In the genomic region with DNA sequence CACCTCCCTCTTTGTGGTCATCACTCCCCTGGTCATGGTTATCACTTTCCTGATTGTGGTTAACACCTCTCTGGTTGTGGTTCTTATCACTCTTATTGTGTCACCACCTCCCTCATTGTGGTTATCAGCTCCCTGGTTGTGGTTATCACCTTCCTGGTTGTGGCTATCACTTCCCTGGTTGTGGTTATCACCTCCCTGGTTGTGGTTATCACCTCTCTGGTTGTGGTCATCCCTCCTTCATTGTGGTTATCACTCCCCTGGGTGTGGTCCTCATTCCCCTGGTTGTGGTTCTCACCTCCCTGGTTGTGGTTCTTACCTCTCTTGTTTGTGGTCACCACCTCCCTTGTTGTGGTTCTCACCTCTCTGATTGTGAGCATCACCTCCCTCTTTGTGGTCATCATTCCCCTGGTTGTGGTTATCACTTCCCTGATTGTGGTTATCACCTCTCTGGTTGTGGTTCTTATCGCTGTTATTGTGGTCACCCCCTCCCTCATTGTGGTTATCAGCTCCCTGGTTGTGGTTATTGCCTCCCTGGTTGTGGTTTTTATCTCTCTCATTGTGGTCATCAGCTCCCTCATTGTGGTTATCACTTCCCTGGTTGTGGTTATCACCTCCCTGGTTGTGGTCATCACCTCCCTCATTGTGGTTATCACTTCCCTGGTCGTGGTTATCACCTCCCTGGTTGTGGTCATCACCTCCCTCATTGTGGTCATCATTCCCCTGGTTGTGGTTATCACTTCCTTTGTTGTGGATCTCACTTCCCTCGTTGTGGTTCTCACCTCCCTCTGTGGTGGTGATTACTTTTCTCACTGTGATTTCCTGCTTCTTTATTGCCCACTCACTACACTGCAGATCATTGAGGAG, we compare ENCODE assay signal across 14 cellular contexts.
DNase-seq lines count a peak whose midpoint lies in the region; ATAC-seq, FAIRE-seq and TF ChIP-seq lines count a peak whose summit lies in the region.
"Had no signal": no experiment of that assay in that cellular context is flagged by ENCODE, and none has a peak within 500 bp of the region (broad histone marks: within the 10 kb centered on the region; RNA-seq: fewer than 3 reads in every experiment).

No MANE protein-coding gene starts in this region.

- H3K4me1 Mint-ChIP-seq in activated CD4-positive, alpha-beta T cell treated with anti-CD3 and anti-CD28 coated beads for 36 hours = peaks cover 2% of the 10 kb centered on the region
- peaks cover 5% of the 10 kb centered on the region for H3K4me1 Mint-ChIP-seq in activated CD8-positive, alpha-beta T cell treated with anti-CD3 and anti-CD28 coated beads for 36 hours (ENCODE audit: low read depth)
- peaks cover 35 to 39% of the 10 kb centered on the region in 2 donors for H3K4me1 Mint-ChIP-seq in natural killer cell
- H3K4me1 Mint-ChIP-seq: CD14-positive monocyte had no signal

- TF ChIP-seq POLR2A in GM12891 (IDR thresholded peaks at IDR 0.05; ENCODE audit: low read depth, low read length) (no peak), esophagus squamous epithelium (IDR thresholded peaks at IDR 0.05) (no peak)

- intact Hi-C loops in activated CD4-positive, alpha-beta T cell treated with anti-CD3 and anti-CD28 coated beads for 36 hours (cut with DNase I, micrococcal nuclease) = no loop called here
- intact Hi-C loops in activated CD8-positive, alpha-beta T cell treated with anti-CD3 and anti-CD28 coated beads for 36 hours (cut with micrococcal nuclease) = no loop called here
- intact Hi-C loops in natural killer cell (cut with micrococcal nuclease) (loop anchor here (10.0 kb wide), 1 partner anchor 882 kb away; no protein-coding TSS in a partner anchor), dorsolateral prefrontal cortex (cut with DNase I) (no loop called here), esophagus squamous epithelium (cut with DNase I) (no loop called here)

- no peak for ATAC-seq in activated CD4-positive, alpha-beta T cell treated with anti-CD3 and anti-CD28 coated beads for 36 hours
- ATAC-seq in activated CD8-positive, alpha-beta T cell treated with anti-CD3 and anti-CD28 coated beads for 36 hours = no peak
- ATAC-seq in natural killer cell = peak in 2 of 3 donors; percentile 32 to 46
- no peak for ATAC-seq in HG03521 (IDR thresholded peaks at IDR 0.05; ENCODE audit: unreplicated experiment)
- ATAC-seq: left cardiac atrium had no signal

- POLR2A ChIA-PET in activated CD4-positive, alpha-beta T cell treated with anti-CD3 and anti-CD28 coated beads for 36 hours (lab: Charles Lee) = no interaction called here
- POLR2A ChIA-PET in activated CD8-positive, alpha-beta T cell treated with anti-CD3 and anti-CD28 coated beads for 36 hours (lab: Charles Lee) = no interaction called here

- peak; percentile 26 for DNase-seq in activated CD4-positive, alpha-beta T cell treated with anti-CD3 and anti-CD28 coated beads for 36 hours
- no peak for DNase-seq in activated CD4-positive, alpha-beta T cell treated with anti-CD3 and anti-CD28 coated beads, Interleukin-2, amount 50 U/mL, for 1 hour
- DNase-seq in GM12891 (ENCODE audit: insufficient read length, low spot score) (no peak), natural killer cell (peak; percentile 61), dorsolateral prefrontal cortex (no peak), esophagus squamous epithelium (lab: John Stamatoyannopoulos, UW) (no peak)
- peak; percentile 36 for DNase-seq in activated CD8-positive, alpha-beta T cell treated with anti-CD3 and anti-CD28 coated beads for 36 hours
- DNase-seq: left cardiac atrium, NCI-H1694 treated with DMSO at 0.1 percent for 48 hours, NCI-H446 treated with DMSO at 0.1 percent for 48 hours had no signal

- H3K4me1 ChIP-seq in esophagus squamous epithelium = peaks cover 0 to 6% (median 0%) of the 10 kb centered on the region in 3 donors

- peaks cover 10% of the 10 kb centered on the region for H3K9me3 Mint-ChIP-seq in activated CD4-positive, alpha-beta T cell treated with anti-CD3 and anti-CD28 coated beads for 36 hours (ENCODE audit: low read depth)
- peaks cover 13% of the 10 kb centered on the region for H3K9me3 Mint-ChIP-seq in activated CD8-positive, alpha-beta T cell treated with anti-CD3 and anti-CD28 coated beads for 36 hours
- H3K9me3 Mint-ChIP-seq in natural killer cell = peaks cover 14 to 15% of the 10 kb centered on the region in 2 donors

- no peak for TF ChIP-seq CTCF in activated CD8-positive, alpha-beta T cell treated with anti-CD3 and anti-CD28 coated beads for 36 hours (IDR thresholded peaks at IDR 0.05)
- TF ChIP-seq CTCF in natural killer cell (IDR thresholded peaks at IDR 0.05) = no peak
- no peak for TF ChIP-seq CTCF in dorsolateral prefrontal cortex (IDR thresholded peaks at IDR 0.05 in 54 of 56, conservative IDR thresholded peaks at IDR 0.05 in 2 of 56; ENCODE audit: low read depth in 1 of 56, partially characterized antibody in 56 of 56)
- TF ChIP-seq CTCF in esophagus squamous epithelium (IDR thresholded peaks at IDR 0.05) = no peak

- H3K4me3 ChIP-seq in dorsolateral prefrontal cortex (no peak overlapping the region), esophagus squamous epithelium (no peak overlapping the region)

- no peaks in the 10 kb centered on the region for H3K9me3 ChIP-seq in esophagus squamous epithelium

- no peak overlapping the region for H3K27ac ChIP-seq in dorsolateral prefrontal cortex
- no peak overlapping the region for H3K27ac ChIP-seq in esophagus squamous epithelium

- peaks cover 8% of the 10 kb centered on the region for H3K36me3 Mint-ChIP-seq in activated CD4-positive, alpha-beta T cell treated with anti-CD3 and anti-CD28 coated beads for 36 hours (ENCODE audit: low read depth)
- peaks cover 11% of the 10 kb centered on the region for H3K36me3 Mint-ChIP-seq in activated CD8-positive, alpha-beta T cell treated with anti-CD3 and anti-CD28 coated beads for 36 hours (ENCODE audit: low read depth)
- H3K36me3 Mint-ChIP-seq in natural killer cell = peaks cover 17% of the 10 kb centered on the region
- H3K36me3 Mint-ChIP-seq: CD14-positive monocyte had no signal

- WGBS in esophagus squamous epithelium, 2 donors = 48% methylated on average over 3 of the region's 3 CpGs

- peaks cover 27% of the 10 kb centered on the region for H3K27me3 Mint-ChIP-seq in activated CD4-positive, alpha-beta T cell treated with anti-CD3 and anti-CD28 coated beads for 36 hours
- H3K27me3 Mint-ChIP-seq in activated CD8-positive, alpha-beta T cell treated with anti-CD3 and anti-CD28 coated beads for 36 hours = peaks cover 28% of the 10 kb centered on the region
- peaks cover 13 to 15% of the 10 kb centered on the region in 2 donors for H3K27me3 Mint-ChIP-seq in natural killer cell (ENCODE audit: low read depth in 2 of 2)

- H3K36me3 ChIP-seq in esophagus squamous epithelium = no peaks in the 10 kb centered on the region

- H3K27ac Mint-ChIP-seq in activated CD4-positive, alpha-beta T cell treated with anti-CD3 and anti-CD28 coated beads for 36 hours = peak overlapping the region; percentile 78
- H3K27ac Mint-ChIP-seq in activated CD8-positive, alpha-beta T cell treated with anti-CD3 and anti-CD28 coated beads for 36 hours = peak overlapping the region; percentile 76
- H3K27ac Mint-ChIP-seq in natural killer cell = peak overlapping the region; percentile 97 to 98
- H3K27ac Mint-ChIP-seq: CD14-positive monocyte; dendritic cell treated with granulocyte-macrophage colony-stimulating factor and Interleukin-4, amounts not matched to agents 40 ng/mL and 50 ng/mL, for 4 days had no signal

- FAIRE-seq in GM12891 (lab: Jason Lieb, UNC) = peak; percentile 43
- FAIRE-seq: TTC549 had no signal

- CTCF ChIA-PET in activated CD4-positive, alpha-beta T cell treated with anti-CD3 and anti-CD28 coated beads for 36 hours (lab: Charles Lee) = no interaction called here
- CTCF ChIA-PET in activated CD8-positive, alpha-beta T cell treated with anti-CD3 and anti-CD28 coated beads for 36 hours (lab: Charles Lee) = no interaction called here

- H3K4me3 Mint-ChIP-seq in activated CD4-positive, alpha-beta T cell treated with anti-CD3 and anti-CD28 coated beads for 36 hours = peak overlapping the region; percentile 67
- H3K4me3 Mint-ChIP-seq in activated CD8-positive, alpha-beta T cell treated with anti-CD3 and anti-CD28 coated beads for 36 hours = peak overlapping the region; percentile 59
- H3K4me3 Mint-ChIP-seq in natural killer cell = peak overlapping the region; percentile 93
- H3K4me3 Mint-ChIP-seq: dendritic cell treated with granulocyte-macrophage colony-stimulating factor and Interleukin-4, amounts not matched to agents 40 ng/mL and 50 ng/mL, for 4 days had no signal

- peaks cover 0 to 6% (median 0%) of the 10 kb centered on the region in 45 donors for H3K27me3 ChIP-seq in dorsolateral prefrontal cortex
- no peaks in the 10 kb centered on the region for H3K27me3 ChIP-seq in esophagus squamous epithelium

TF ChIP-seq in GM12891, 5 proteins besides CTCF, POLR2A, EP300 and RAD21:
- TF ChIP-seq POLR2AphosphoS5 (IDR thresholded peaks at IDR 0.05; ENCODE audit: low read depth, low read length) = no peak
- peak; percentile 38 for TF ChIP-seq SPI1 (IDR thresholded peaks at IDR 0.05; ENCODE audit: low read depth, low read length)

Comparison
In these comparisons a context has a peak if more than half of its experiments do, and no peak if none do; other contexts are left out.
1. DNase-seq: peak in activated CD4-positive, alpha-beta T cell treated with anti-CD3 and anti-CD28 coated beads for 36 hours (single experiment), activated CD8-positive, alpha-beta T cell treated with anti-CD3 and anti-CD28 coated beads for 36 hours (single experiment) and natural killer cell (single experiment); none in activated CD4-positive, alpha-beta T cell treated with anti-CD3 and anti-CD28 coated beads, Interleukin-2, amount 50 U/mL, for 1 hour (single experiment), GM12891 (single experiment), dorsolateral prefrontal cortex (0 of 10) and esophagus squamous epithelium (single experiment).
2. ATAC-seq: peak in natural killer cell (2 of 3); none in activated CD4-positive, alpha-beta T cell treated with anti-CD3 and anti-CD28 coated beads for 36 hours (single experiment), activated CD8-positive, alpha-beta T cell treated with anti-CD3 and anti-CD28 coated beads for 36 hours (single experiment) and HG03521 (single experiment).
3. Peak in every context shown above with its lines, with median percentiles within 50 percentile points of each other: H3K27ac Mint-ChIP-seq and H3K4me3 Mint-ChIP-seq.